ENCODE assay signal across 1 cellular context in the genomic region with DNA sequence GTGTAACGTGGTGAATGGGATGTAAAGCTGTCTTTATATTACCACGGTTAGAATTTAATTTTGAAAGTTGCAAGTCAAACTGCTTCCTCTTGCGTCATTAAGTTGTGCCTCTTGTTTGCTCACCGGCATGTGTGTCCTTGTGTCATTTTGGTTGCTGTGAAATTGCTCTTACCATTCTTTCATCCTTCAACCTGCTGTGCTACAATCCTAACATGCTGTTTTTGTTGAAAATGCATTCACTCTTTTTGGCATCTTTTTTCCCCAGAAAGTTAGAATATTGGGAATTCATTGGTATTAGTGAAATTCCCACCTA.
TF ChIP-seq lines count a peak whose summit lies in the region.

No MANE protein-coding gene starts in this region.

TF ChIP-seq in H1, 55 proteins besides CTCF, POLR2A, EP300 and RAD21 (continued from another document):
- no peak for TF ChIP-seq PHF8 (conservative IDR thresholded peaks at IDR 0.05; ENCODE audit: low read depth, low read length)
